In genomic region chr11:95154514-95154913, GRCh38 we compare ENCODE assay signal across 8 cellular contexts.
DNase-seq lines count a peak whose midpoint lies in the region; ATAC-seq and TF ChIP-seq lines count a peak whose summit lies in the region.

No MANE protein-coding gene starts in this region.

- H2AFZ ChIP-seq in Karpas-422 (ENCODE audit: low read length): no peak overlapping the region

- peak; percentile 87 for TF ChIP-seq CTCF in kidney epithelial cell (IDR thresholded peaks at IDR 0.05; ENCODE audit: insufficient read depth, low read length, poor library complexity, severe bottlenecking)

- H3K36me3 ChIP-seq in Karpas-422 (ENCODE audit: insufficient read depth, low read length): no peaks in the 10 kb centered on the region
- no peaks in the 10 kb centered on the region for H3K36me3 ChIP-seq in SJCRH30
- no peaks in the 10 kb centered on the region for H3K36me3 ChIP-seq in adipocyte (ENCODE audit: control insufficient read depth, insufficient read depth, low read length, severe bottlenecking)
- H3K36me3 ChIP-seq in kidney epithelial cell (ENCODE audit: control insufficient read depth, insufficient read depth, low read length): no peaks in the 10 kb centered on the region

- H3K4me3 ChIP-seq in Karpas-422 (ENCODE audit: low read length): no peak overlapping the region
- no peak overlapping the region for H3K4me3 ChIP-seq in SJCRH30
- H3K4me3 ChIP-seq in adipocyte (ENCODE audit: low read length): no peak overlapping the region
- no peak overlapping the region for H3K4me3 ChIP-seq in kidney epithelial cell (ENCODE audit: low read depth, low read length)

- DNase-seq in GDM1 (lab: John Stamatoyannopoulos, UW) (peak; percentile 57), Karpas-422 (peak; percentile 95), SJCRH30 (peak; percentile 39 to 69), adipocyte (ENCODE audit: low read depth) (peak; percentile 70), kidney epithelial cell (ENCODE audit: low read depth) (no peak)
- DNase-seq in stimulated activated CD4-positive, alpha-beta T cell treated with anti-CD3 and anti-CD28 coated beads, TNF-alpha, amount 100 ng/mL, for 4 hours (ENCODE audit: low read depth in 3 of 3): peak in 2 of 3 experiments; percentile 34 to 48

- H3K4me2 ChIP-seq in Karpas-422 (ENCODE audit: low read depth, low read length, poor library complexity, severe bottlenecking): peak overlapping the region; percentile 68

- H3K27ac ChIP-seq in Karpas-422 (ENCODE audit: low read length) (no peak overlapping the region), SJCRH30 (no peak overlapping the region)

- H3K9me2 ChIP-seq in Karpas-422 (replicated peaks; ENCODE audit: insufficient read depth, low read length): no peaks in the 10 kb centered on the region

- ATAC-seq in HG02981 (IDR thresholded peaks at IDR 0.05; ENCODE audit: unreplicated experiment) (no peak), GM18858 (IDR thresholded peaks at IDR 0.05; ENCODE audit: unreplicated experiment) (no peak)

- H3K9me3 ChIP-seq in Karpas-422 (ENCODE audit: low read length): no peaks in the 10 kb centered on the region
- H3K9me3 ChIP-seq in SJCRH30 (replicated peaks): no peaks in the 10 kb centered on the region
- no peaks in the 10 kb centered on the region for H3K9me3 ChIP-seq in adipocyte (ENCODE audit: control insufficient read depth, low read length)

- H3K9ac ChIP-seq in Karpas-422 (ENCODE audit: low read length) (no peak overlapping the region), adipocyte (ENCODE audit: low read length) (no peak overlapping the region)

- H3K4me1 ChIP-seq in Karpas-422 (ENCODE audit: low read length) (peaks cover 27% of the 10 kb centered on the region), SJCRH30 (peaks cover 5% of the 10 kb centered on the region; the same call in 1 of the 2 replicates), adipocyte (ENCODE audit: control insufficient read depth, insufficient read depth, low read length) (peaks cover 20% of the 10 kb centered on the region)

- no peaks in the 10 kb centered on the region for H4K20me1 ChIP-seq in Karpas-422 (ENCODE audit: insufficient read depth, low read depth, low read length)

- H3K27me3 ChIP-seq in Karpas-422 (ENCODE audit: low read length): no peaks in the 10 kb centered on the region
- no peaks in the 10 kb centered on the region for H3K27me3 ChIP-seq in SJCRH30
- H3K27me3 ChIP-seq in adipocyte (replicated peaks; ENCODE audit: control insufficient read depth, insufficient read depth, low read length): no peaks in the 10 kb centered on the region
- no peaks in the 10 kb centered on the region for H3K27me3 ChIP-seq in kidney epithelial cell (ENCODE audit: control insufficient read depth, insufficient read depth, low read length)

- no peaks in the 10 kb centered on the region for H3K79me2 ChIP-seq in Karpas-422 (ENCODE audit: low read length)
